Comparison of ENCODE assay signal across 9 cellular contexts in genomic region chr19:54029930-54030490, GRCh38. TPM values are rescaled to one million over a fixed set of nuclear protein-coding genes. Genes with fewer than 3 reads are reported as not detected.
A peak's percentile ranks its signal among the peaks of the same experiment; 100 is the strongest.
DNase-seq lines count a peak whose midpoint lies in the region; ATAC-seq, FAIRE-seq and TF ChIP-seq lines count a peak whose summit lies in the region.
"Had no signal": no experiment of that assay in that cellular context is flagged by ENCODE, and none has a peak within 500 bp of the region (broad histone marks: within the 10 kb centered on the region; RNA-seq: fewer than 3 reads in every experiment).

No MANE protein-coding gene starts in this region.

- H3F3A ChIP-seq in smooth muscle cell (ENCODE audit: low read depth) = no peaks in the 10 kb centered on the region

- H3K27me3 Mint-ChIP-seq in activated naive CD8-positive, alpha-beta T cell treated with anti-CD3 and anti-CD28 coated beads, Interleukin-2, amount 50 U/mL, for 24 hours = peaks cover 30% of the 10 kb centered on the region

- no peak overlapping the region for H2AFZ ChIP-seq in smooth muscle cell (ENCODE audit: low read depth)

- H3K9ac ChIP-seq in smooth muscle cell (ENCODE audit: low read depth) = no peak overlapping the region

- FAIRE-seq in HTR-8/SVneo (lab: Jason Lieb, UNC) = no peak

- peak; percentile 65 for TF ChIP-seq CTCF in smooth muscle cell (IDR thresholded peaks at IDR 0.05; ENCODE audit: borderline replicate concordance, insufficient read depth, poor library complexity, severe bottlenecking)

- DNase-seq in CMK (ENCODE audit: low read depth) = peak; percentile 15
- peak; percentile 60 for DNase-seq in HTR-8/SVneo (ENCODE audit: insufficient read length, low spot score)
- peak; percentile 39 to 70 for DNase-seq in SJSA1 (ENCODE audit: low read depth in 1 of 2, low spot score in 2 of 2)
- DNase-seq in activated naive CD8-positive, alpha-beta T cell treated with anti-CD3 and anti-CD28 coated beads, Interleukin-2, amount 50 U/mL, for 24 hours = peak; percentile 65
- DNase-seq in hypothalamus (lab: John Stamatoyannopoulos, UW) = peak in 30 of 51 donors; percentile 1 to 63 (median 20)
- DNase-seq in smooth muscle cell (lab: John Stamatoyannopoulos, UW; ENCODE audit: unreplicated experiment) = peak; percentile 2

- H3K9me3 ChIP-seq in SJSA1 (replicated peaks) (0 out of 2 replicates have a peak, but pooled peaks cover under 1% of the 10 kb centered on the region), smooth muscle cell (replicated peaks; ENCODE audit: low read depth) (no peaks in the 10 kb centered on the region)

- 43% methylated on average over 9 of the region's 9 CpGs for WGBS in smooth muscle cell (ENCODE audit: low lambda C conversion rate)

- peaks cover 10% of the 10 kb centered on the region for H3K4me1 ChIP-seq in SJSA1 (replicated peaks)
- H3K4me1 ChIP-seq in smooth muscle cell (ENCODE audit: low read depth) = no peaks in the 10 kb centered on the region

- H3K4me1 Mint-ChIP-seq in activated naive CD8-positive, alpha-beta T cell treated with anti-CD3 and anti-CD28 coated beads, Interleukin-2, amount 50 U/mL, for 24 hours = peaks cover 2% of the 10 kb centered on the region

- H3K27ac ChIP-seq in SJSA1 (no peak overlapping the region), smooth muscle cell (ENCODE audit: low read depth) (no peak overlapping the region)

- H3K9me3 Mint-ChIP-seq in activated naive CD8-positive, alpha-beta T cell treated with anti-CD3 and anti-CD28 coated beads, Interleukin-2, amount 50 U/mL, for 24 hours = no peaks in the 10 kb centered on the region

- ATAC-seq in activated naive CD8-positive, alpha-beta T cell treated with anti-CD3 and anti-CD28 coated beads, Interleukin-2, amount 50 U/mL, for 24 hours = no peak
- ATAC-seq in HG03342 (IDR thresholded peaks at IDR 0.05; ENCODE audit: unreplicated experiment) (no peak), GM19324 (IDR thresholded peaks at IDR 0.05; ENCODE audit: low FRiP score, unreplicated experiment) (no peak)

- H3K27me3 ChIP-seq in SJSA1 (replicated peaks) (no peaks in the 10 kb centered on the region), smooth muscle cell (ENCODE audit: low read depth) (no peaks in the 10 kb centered on the region)

- H3K4me3 Mint-ChIP-seq in activated naive CD8-positive, alpha-beta T cell treated with anti-CD3 and anti-CD28 coated beads, Interleukin-2, amount 50 U/mL, for 24 hours = no peak overlapping the region

- H3K27ac Mint-ChIP-seq in activated naive CD8-positive, alpha-beta T cell treated with anti-CD3 and anti-CD28 coated beads, Interleukin-2, amount 50 U/mL, for 24 hours = no peak overlapping the region

- H3K4me3 ChIP-seq in SJSA1 (no peak overlapping the region), smooth muscle cell (no peak overlapping the region)

- H3K36me3 Mint-ChIP-seq in activated naive CD8-positive, alpha-beta T cell treated with anti-CD3 and anti-CD28 coated beads, Interleukin-2, amount 50 U/mL, for 24 hours (ENCODE audit: low read depth) = no peaks in the 10 kb centered on the region

- H4K20me1 ChIP-seq in smooth muscle cell (ENCODE audit: low read depth) = no peaks in the 10 kb centered on the region

- H3K79me2 ChIP-seq in smooth muscle cell (ENCODE audit: low read depth) = no peaks in the 10 kb centered on the region

- H3K4me2 ChIP-seq in smooth muscle cell = no peak overlapping the region

- H3K36me3 ChIP-seq in SJSA1 (no peaks in the 10 kb centered on the region), smooth muscle cell (ENCODE audit: low read depth) (no peaks in the 10 kb centered on the region)

RNA-seq across cellular contexts. Expression of gene VSTM1, which starts 33.7 kb away (rescaled TPM):
- total RNA-seq in SJSA1 (2014; rRNA removed; shearing (Covaris generic)) = not detected in 2 replicates
- total RNA-seq in smooth muscle cell = not detected in 2 replicates
- polyA plus RNA-seq in smooth muscle cell = not detected in 2 replicates
- total RNA-seq: urinary bladder had no signal
- polyA plus RNA-seq: urinary bladder had no signal

RNA-seq across cellular contexts. Expression of gene CACNG6, which starts 38.6 kb away (rescaled TPM):
- total RNA-seq in SJSA1 (2014; rRNA removed; shearing (Covaris generic)) = 0.11 TPM in 1 of 2 replicates, not detected in the other
- 0.13 TPM in 1 of 2 replicates, not detected in the other for total RNA-seq in smooth muscle cell
- not detected in 2 replicates for polyA plus RNA-seq in smooth muscle cell
- polyA plus RNA-seq: urinary bladder had no signal

RNA-seq across cellular contexts. Expression of gene TARM1, which starts 51.2 kb away (rescaled TPM):
- not detected in 2 replicates for total RNA-seq in SJSA1 (2014; rRNA removed; shearing (Covaris generic))
- total RNA-seq in smooth muscle cell = not detected in 2 replicates
- not detected in 2 replicates for polyA plus RNA-seq in smooth muscle cell
- total RNA-seq: urinary bladder had no signal
- polyA plus RNA-seq: urinary bladder had no signal

Comparison
In these comparisons a context has a peak if more than half of its experiments do, and no peak if none do; other contexts are left out.
1. DNase-seq: peak in every context shown above with its lines; median percentile 65 in activated naive CD8-positive, alpha-beta T cell treated with anti-CD3 and anti-CD28 coated beads, Interleukin-2, amount 50 U/mL, for 24 hours; 60 in HTR-8/SVneo; 54 in SJSA1; 20 in hypothalamus; 15 in CMK; 2 in smooth muscle cell.